Comparison of ENCODE assay signal across 7 cellular contexts in genomic region chr1:960371-961131, GRCh38.
DNase-seq lines count a peak whose midpoint lies in the region; ATAC-seq and TF ChIP-seq lines count a peak whose summit lies in the region.

Gene KLHL17, plus strand, starts transcription at chr1:960584. Its CDS starts 110 bp downstream, at chr1:960694.

- H3K27ac Mint-ChIP-seq in nephron = no peak within 1 kb of the TSS

- H3K4me3 Mint-ChIP-seq in nephron = peak within 1 kb of the TSS; percentile 80 to 91 (median 86)

- ATAC-seq in HG03139 (IDR thresholded peaks at IDR 0.05; ENCODE audit: unreplicated experiment) = peak; percentile 41

- TF ChIP-seq CTCF in GM13976 (IDR thresholded peaks at IDR 0.05; ENCODE audit: borderline replicate concordance, control extremely low read depth, extremely low read depth, insufficient read depth, missing control alignments) (no peak), RWPE1 (conservative IDR thresholded peaks at IDR 0.05; ENCODE audit: low read depth) (no peak), nephron (IDR thresholded peaks at IDR 0.05; ENCODE audit: unreplicated experiment in 3 of 3) (no peak)

- DNase-seq in GM13976 (ENCODE audit: low spot score) = peak; percentile 91
- DNase-seq in RWPE1 (ENCODE audit: low spot score) = peak; percentile 62
- DNase-seq in activated T-helper 1 cell treated with anti-CD3 and anti-CD28 coated beads, Interleukin-2, amount 50 U/mL, for 16 hours (ENCODE audit: low read depth in 1 of 2, low spot score in 1 of 2) = peak; percentile 59 to 69
- peak; percentile 33 for DNase-seq in fibroblast of peridontal ligament (ENCODE audit: extremely low read depth)
- DNase-seq in stimulated activated naive CD4-positive, alpha-beta T cell treated with Interleukin-2 at 50 U/mL for 16 hours (lab: John Stamatoyannopoulos, UW) = peak; percentile 84

- H3K36me3 Mint-ChIP-seq in nephron (ENCODE audit: low read depth) = peaks cover 10% of the 10 kb centered on the region

- H3K4me1 Mint-ChIP-seq in nephron = peaks cover 14% of the 10 kb centered on the region

- CTCF ChIA-PET in RWPE1 (lab: Yijun Ruan, JAX) = no interaction called here

- H3K27ac ChIP-seq in RWPE1 = peak within 1 kb of the TSS; percentile 69

- H3K27me3 Mint-ChIP-seq in nephron (ENCODE audit: low read depth) = no peaks in the 10 kb centered on the region

- in situ Hi-C loops in GM13976 (cut with MboI; ENCODE audit: low sequenced_read_pairs, unreplicated experiment) = loop anchor here (10.0 kb wide), 1 partner anchor 56 kb away; no protein-coding TSS in a partner anchor

- POLR2A ChIA-PET in RWPE1 (lab: Yijun Ruan, JAX; ENCODE audit: low non-redundant PET) = no interaction called here

- H3K9me3 Mint-ChIP-seq in nephron = no peaks in the 10 kb centered on the region

Comparison
In these comparisons a context has a peak if more than half of its experiments do, and no peak if none do; other contexts are left out.
1. Peak in every context shown above with its lines: DNase-seq, ATAC-seq and H3K27ac ChIP-seq.
2. DNase-seq: peak in every context shown above with its lines; median percentile 91 in GM13976; 84 in stimulated activated naive CD4-positive, alpha-beta T cell treated with Interleukin-2 at 50 U/mL for 16 hours; 64 in activated T-helper 1 cell treated with anti-CD3 and anti-CD28 coated beads, Interleukin-2, amount 50 U/mL, for 16 hours; 62 in RWPE1; 33 in fibroblast of peridontal ligament.